22 cellular contexts compared by ENCODE assay signal in the genomic region with DNA sequence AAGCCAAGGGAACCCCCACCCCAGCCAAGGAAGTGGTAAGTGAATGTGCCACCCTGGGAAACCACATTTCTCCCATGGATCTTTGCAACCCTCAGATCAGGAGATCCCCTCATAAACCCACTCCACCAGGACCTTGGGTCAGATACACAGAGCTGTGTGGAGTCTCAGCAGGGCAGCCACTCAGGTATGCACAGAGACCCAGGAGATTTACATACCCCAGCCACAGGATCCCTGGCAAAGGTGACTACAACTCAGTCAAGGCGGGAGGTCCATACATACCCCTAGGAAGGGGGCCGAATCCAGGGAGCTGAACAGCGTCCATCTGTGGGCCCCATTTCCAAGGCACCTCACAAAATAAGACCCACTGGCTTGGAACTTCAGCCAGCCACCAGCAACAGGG.
"Had no signal": no experiment of that assay in that cellular context is flagged by ENCODE, and none has a peak within 500 bp of the region (broad histone marks: within the 10 kb centered on the region; RNA-seq: fewer than 3 reads in every experiment).

No MANE protein-coding gene starts in this region.

- H2AFZ ChIP-seq: hepatocyte had no signal

- H3K4me1 ChIP-seq: colonic mucosa, esophagus muscularis mucosa, foreskin keratinocyte, gastroesophageal sphincter, left lung, lower lobe of right lung had no signal

- ATAC-seq: effector memory CD8-positive, alpha-beta T cell; foreskin keratinocyte; gastroesophageal sphincter; left cardiac atrium; left lung; lower lobe of right lung; mucosa of descending colon had no signal

- H3K4me2 ChIP-seq: hepatocyte had no signal

- H3K79me2 ChIP-seq: hepatocyte had no signal

- H3K27ac ChIP-seq: colonic mucosa, esophagus muscularis mucosa, foreskin keratinocyte, gastroesophageal sphincter, heart left ventricle, hepatocyte, left lung, lower lobe of right lung had no signal

- H3K9me3 ChIP-seq: colonic mucosa, lower lobe of right lung, mucosa of descending colon had no signal

- H3K4me3 ChIP-seq: colonic mucosa, esophagus muscularis mucosa, gastroesophageal sphincter, heart left ventricle, hepatocyte, left lung, lower lobe of right lung, mucosa of descending colon had no signal

- H3K36me3 Mint-ChIP-seq: naive B cell had no signal

- H3K4me3 Mint-ChIP-seq: dendritic cell treated with granulocyte-macrophage colony-stimulating factor and Interleukin-4, amounts not matched to agents 40 ng/mL and 50 ng/mL, for 4 days; effector memory CD8-positive, alpha-beta T cell; immature natural killer cell; mesothelial cell of epicardium; naive B cell had no signal

- DNase-seq: colonic mucosa; cortex of kidney; effector CD8-positive, alpha-beta T cell; effector memory CD8-positive, alpha-beta T cell; foreskin keratinocyte; heart left ventricle; hypothalamus; immature natural killer cell; islet precursor cell; kidney; left cardiac atrium; left ventricle myocardium superior; lower lobe of right lung; mesenchymal stem cell; mucosa of descending colon; naive B cell had no signal

- H3K27ac Mint-ChIP-seq: dendritic cell treated with granulocyte-macrophage colony-stimulating factor and Interleukin-4, amounts not matched to agents 40 ng/mL and 50 ng/mL, for 4 days; effector memory CD8-positive, alpha-beta T cell; immature natural killer cell; mesothelial cell of epicardium had no signal

- H3K4me1 Mint-ChIP-seq: immature natural killer cell, mesothelial cell of epicardium, naive B cell had no signal

- H3K36me3 ChIP-seq: colonic mucosa, esophagus muscularis mucosa, gastroesophageal sphincter, heart left ventricle, left lung, lower lobe of right lung had no signal

- H3K27me3 ChIP-seq: colonic mucosa, esophagus muscularis mucosa, foreskin keratinocyte, gastroesophageal sphincter, heart left ventricle, hepatocyte, left lung had no signal

- H3K27me3 Mint-ChIP-seq: dendritic cell treated with granulocyte-macrophage colony-stimulating factor and Interleukin-4, amounts not matched to agents 40 ng/mL and 50 ng/mL, for 4 days; naive B cell had no signal
